1 cellular context compared by ENCODE assay signal in the genomic region with DNA sequence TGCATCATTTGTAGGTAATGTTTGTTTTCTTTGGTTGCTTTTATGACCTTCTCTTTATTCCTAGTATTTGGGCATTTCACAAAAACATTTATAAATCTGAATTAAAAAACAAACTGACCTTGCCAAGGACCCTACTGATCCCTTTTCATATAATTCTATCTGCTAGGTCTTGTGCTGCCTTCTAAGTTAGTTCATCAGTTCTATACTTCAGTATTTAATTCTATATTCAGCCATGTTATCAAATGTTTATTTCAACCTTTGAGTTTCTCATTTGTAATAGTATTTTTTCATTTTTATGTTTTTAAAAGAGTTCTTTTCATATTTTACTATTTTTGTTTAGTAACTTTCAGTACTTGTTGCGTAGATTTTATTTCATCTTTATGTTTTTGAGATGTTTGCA.
TF ChIP-seq lines count a peak whose summit lies in the region.

No MANE protein-coding gene starts in this region.

TF ChIP-seq in HepG2, 621 proteins besides CTCF, POLR2A, EP300 and RAD21 (continued from another document and continues in another):
- TF ChIP-seq DZIP1 (CRISPR knock-in tag; IDR thresholded peaks at IDR 0.05) (no peak), DDIT3 (CRISPR knock-in tag; IDR thresholded peaks at IDR 0.05) (no peak), ZNF276 (CRISPR knock-in tag; IDR thresholded peaks at IDR 0.05; ENCODE audit: low read depth) (no peak), HNRNPK (IDR thresholded peaks at IDR 0.05; ENCODE audit: low read depth, low read length, poor library complexity, severe bottlenecking) (no peak), ZNF101 (CRISPR knock-in tag; IDR thresholded peaks at IDR 0.05; ENCODE audit: borderline replicate concordance, low read depth) (no peak), SMAD1 (CRISPR knock-in tag; IDR thresholded peaks at IDR 0.05; ENCODE audit: borderline replicate concordance, low read depth) (no peak), AKNA (CRISPR knock-in tag; IDR thresholded peaks at IDR 0.05; ENCODE audit: borderline replicate concordance) (no peak), ZBED4 (CRISPR knock-in tag; IDR thresholded peaks at IDR 0.05; ENCODE audit: borderline replicate concordance) (no peak), ATAD3A (CRISPR knock-in tag; IDR thresholded peaks at IDR 0.05) (no peak), THAP8 (CRISPR knock-in tag; IDR thresholded peaks at IDR 0.05; ENCODE audit: borderline replicate concordance) (no peak), MAX (IDR thresholded peaks at IDR 0.05) (no peak), RBM39 (IDR thresholded peaks at IDR 0.05; ENCODE audit: low read depth, low read length, poor library complexity, severe bottlenecking) (peak; percentile 3), SALL1 (CRISPR knock-in tag; IDR thresholded peaks at IDR 0.05) (no peak), CC2D1A (CRISPR knock-in tag; IDR thresholded peaks at IDR 0.05) (no peak), ZNF549 (CRISPR knock-in tag; IDR thresholded peaks at IDR 0.05) (no peak), SNAPC2 (CRISPR knock-in tag; IDR thresholded peaks at IDR 0.05) (no peak), ZC3H13 (CRISPR knock-in tag; IDR thresholded peaks at IDR 0.05) (no peak), NRL (CRISPR knock-in tag; IDR thresholded peaks at IDR 0.05; ENCODE audit: borderline replicate concordance) (no peak), ZFY (CRISPR knock-in tag; IDR thresholded peaks at IDR 0.05) (no peak), MED1 (CRISPR knock-in tag; IDR thresholded peaks at IDR 0.05) (no peak), ZNF20 (CRISPR knock-in tag; IDR thresholded peaks at IDR 0.05) (no peak), ZSCAN29 (CRISPR knock-in tag; conservative IDR thresholded peaks at IDR 0.05) (no peak), XRCC5 (optimal IDR thresholded peaks at IDR 0.05; ENCODE audit: low read length) (no peak), RBFOX2 (IDR thresholded peaks at IDR 0.05; ENCODE audit: low read depth, low read length) (peak; percentile 72; the same call in 1 of the 2 replicates), TFDP1 (CRISPR knock-in tag; IDR thresholded peaks at IDR 0.05; ENCODE audit: borderline replicate concordance) (no peak), HOXA5 (CRISPR knock-in tag; IDR thresholded peaks at IDR 0.05) (0 out of 2 replicates have a peak, but pooled peaks have one; percentile 1), SRSF9 (IDR thresholded peaks at IDR 0.05; ENCODE audit: borderline replicate concordance, insufficient read depth, low read depth, low read length, poor library complexity, severe bottlenecking) (no peak), ZHX1 (CRISPR knock-in tag; IDR thresholded peaks at IDR 0.05; ENCODE audit: low read depth) (no peak), ARID2 (CRISPR knock-in tag; IDR thresholded peaks at IDR 0.05; ENCODE audit: borderline replicate concordance) (0 out of 2 replicates have a peak, but pooled peaks have one; percentile 4), AGO2 (optimal IDR thresholded peaks at IDR 0.05; ENCODE audit: low read depth, low read length) (peak; percentile 55)
- TF ChIP-seq, protein P1, sequence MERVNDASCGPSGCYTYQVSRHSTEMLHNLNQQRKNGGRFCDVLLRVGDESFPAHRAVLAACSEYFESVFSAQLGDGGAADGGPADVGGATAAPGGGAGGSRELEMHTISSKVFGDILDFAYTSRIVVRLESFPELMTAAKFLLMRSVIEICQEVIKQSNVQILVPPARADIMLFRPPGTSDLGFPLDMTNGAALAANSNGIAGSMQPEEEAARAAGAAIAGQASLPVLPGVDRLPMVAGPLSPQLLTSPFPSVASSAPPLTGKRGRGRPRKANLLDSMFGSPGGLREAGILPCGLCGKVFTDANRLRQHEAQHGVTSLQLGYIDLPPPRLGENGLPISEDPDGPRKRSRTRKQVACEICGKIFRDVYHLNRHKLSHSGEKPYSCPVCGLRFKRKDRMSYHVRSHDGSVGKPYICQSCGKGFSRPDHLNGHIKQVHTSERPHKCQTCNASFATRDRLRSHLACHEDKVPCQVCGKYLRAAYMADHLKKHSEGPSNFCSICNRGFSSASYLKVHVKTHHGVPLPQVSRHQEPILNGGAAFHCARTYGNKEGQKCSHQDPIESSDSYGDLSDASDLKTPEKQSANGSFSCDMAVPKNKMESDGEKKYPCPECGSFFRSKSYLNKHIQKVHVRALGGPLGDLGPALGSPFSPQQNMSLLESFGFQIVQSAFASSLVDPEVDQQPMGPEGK (CRISPR knock-in tag; IDR thresholded peaks at IDR 0.05), result no peak
